In genomic region chr2:101119431-101119830, GRCh38 we compare ENCODE assay signal across 9 cellular contexts. TPM values are rescaled to one million over a fixed set of nuclear protein-coding genes. Genes with fewer than 3 reads are reported as not detected.
DNase-seq lines count a peak whose midpoint lies in the region; ATAC-seq, FAIRE-seq and TF ChIP-seq lines count a peak whose summit lies in the region.
"Had no signal": no experiment of that assay in that cellular context is flagged by ENCODE, and none has a peak within 500 bp of the region (broad histone marks: within the 10 kb centered on the region; RNA-seq: fewer than 3 reads in every experiment).

No MANE protein-coding gene starts in this region.

- DNase-seq in HCEC 1CT (peak; percentile 69), astrocyte of the hippocampus (ENCODE audit: low read depth, low spot score) (peak; percentile 20), left cardiac atrium (peak; percentile 62), substantia nigra (lab: John Stamatoyannopoulos, UW) (peak in 33 of 49 donors; percentile 7 to 62 (median 29)), GM12892 (ENCODE audit: insufficient read length) (no peak), NCI-H2227 treated with DMSO at 0.1 percent for 48 hours (lab: John Stamatoyannopoulos, UW) (no peak)
- no peak for DNase-seq in activated naive CD8-positive, alpha-beta T cell treated with anti-CD3 and anti-CD28 coated beads for 36 hours
- DNase-seq: activated naive CD4-positive, alpha-beta T cell treated with anti-CD3 and anti-CD28 coated beads, Interleukin-2, amount 50 U/mL, for 16 hours had no signal

- intact Hi-C loops in left cardiac atrium (cut with DNase I) = no loop called here

- peak in 1 of 2 donors; percentile 66 for ATAC-seq in left cardiac atrium
- ATAC-seq in HG03457 (IDR thresholded peaks at IDR 0.05; ENCODE audit: unreplicated experiment) = no peak

- no peaks in the 10 kb centered on the region for H3K36me3 Mint-ChIP-seq in activated naive CD8-positive, alpha-beta T cell treated with anti-CD3 and anti-CD28 coated beads for 36 hours

- H3K27ac ChIP-seq in substantia nigra (ENCODE audit: low read depth, low read length, poor library complexity, severe bottlenecking) = no peak overlapping the region

- FAIRE-seq in GM12892 (lab: Jason Lieb, UNC) = no peak

- TF ChIP-seq POLR2A in GM12892 (IDR thresholded peaks at IDR 0.05; ENCODE audit: low read depth, low read length) = no peak

- no peaks in the 10 kb centered on the region for H3K27me3 Mint-ChIP-seq in activated naive CD8-positive, alpha-beta T cell treated with anti-CD3 and anti-CD28 coated beads for 36 hours

- no peaks in the 10 kb centered on the region for H3K4me1 Mint-ChIP-seq in activated naive CD8-positive, alpha-beta T cell treated with anti-CD3 and anti-CD28 coated beads for 36 hours

- H3K4me3 Mint-ChIP-seq in activated naive CD8-positive, alpha-beta T cell treated with anti-CD3 and anti-CD28 coated beads for 36 hours = no peak overlapping the region

- H3K27ac Mint-ChIP-seq in activated naive CD8-positive, alpha-beta T cell treated with anti-CD3 and anti-CD28 coated beads for 36 hours = no peak overlapping the region

- H3K9me3 Mint-ChIP-seq in activated naive CD8-positive, alpha-beta T cell treated with anti-CD3 and anti-CD28 coated beads for 36 hours = no peaks in the 10 kb centered on the region

RNA-seq across cellular contexts. Expression of gene TBC1D8, which starts 31.8 kb away (rescaled TPM):
- total RNA-seq in left cardiac atrium = 10 to 100 TPM; 33.4 to 41.2 TPM
- 9.5 TPM for polyA plus RNA-seq in GM12892 (2012; ENCODE audit: missing spikeins)
- total RNA-seq in activated naive CD8-positive, alpha-beta T cell treated with anti-CD3 and anti-CD28 coated beads for 36 hours = 1 to 10 TPM; 2.0 to 2.1 TPM

Comparison
In these comparisons a context has a peak if more than half of its experiments do, and no peak if none do; other contexts are left out.
1. DNase-seq: peak in HCEC 1CT (single experiment), astrocyte of the hippocampus (single experiment), left cardiac atrium (single experiment) and substantia nigra (33 of 49); none in GM12892 (single experiment), activated naive CD8-positive, alpha-beta T cell treated with anti-CD3 and anti-CD28 coated beads for 36 hours (single experiment) and NCI-H2227 treated with DMSO at 0.1 percent for 48 hours (single experiment).
2. RNA of gene TBC1D8, which starts 31.8 kb away (total RNA-seq): 33.4 to 41.2 TPM in left cardiac atrium; 2.0 to 2.1 TPM in activated naive CD8-positive, alpha-beta T cell treated with anti-CD3 and anti-CD28 coated beads for 36 hours; every median in the first group is over 10 times any median in the second.